ENCODE assay signal across 27 cellular contexts in genomic region chr4:55834086-55834795, GRCh38. TPM values are rescaled to one million over a fixed set of nuclear protein-coding genes. Genes with fewer than 3 reads are reported as not detected.
DNase-seq lines count a peak whose midpoint lies in the region; ATAC-seq, FAIRE-seq and TF ChIP-seq lines count a peak whose summit lies in the region.
"Had no signal": no experiment of that assay in that cellular context is flagged by ENCODE, and none has a peak within 500 bp of the region (broad histone marks: within the 10 kb centered on the region; RNA-seq: fewer than 3 reads in every experiment).

No MANE protein-coding gene starts in this region.

- no peak for TF ChIP-seq POLR2A in K562 (conservative IDR thresholded peaks at IDR 0.05)

- TF ChIP-seq RAD21 in K562 (CRISPR knock-in tag; conservative IDR thresholded peaks at IDR 0.05 in 1 of 2, IDR thresholded peaks at IDR 0.05 in 1 of 2) = no peak

- H3K79me2 ChIP-seq in GM23338 (replicated peaks; ENCODE audit: insufficient read depth) (no peaks in the 10 kb centered on the region), K562 (ENCODE audit: control insufficient read depth, insufficient read depth, low read length) (no peaks in the 10 kb centered on the region)

- no peak overlapping the region for H3K27ac ChIP-seq in GM23338 (ENCODE audit: low read depth)
- H3K27ac ChIP-seq in K562 (ENCODE audit: extremely low read depth, low read depth, low read length) = no peak overlapping the region
- H3K27ac ChIP-seq: SJCRH30 had no signal

- H3K36me3 Mint-ChIP-seq in GM23338 (ENCODE audit: low read depth) = 0 out of 3 replicates have a peak, but pooled peaks cover 6% of the 10 kb centered on the region
- H3K36me3 Mint-ChIP-seq in glutamatergic neuron (ENCODE audit: unreplicated experiment) = peaks cover 8% of the 10 kb centered on the region

- H3K27ac Mint-ChIP-seq in GM23338 = peak overlapping the region; percentile 86
- H3K27ac Mint-ChIP-seq in glutamatergic neuron (ENCODE audit: unreplicated experiment) = peak overlapping the region; percentile 76
- H3K27ac Mint-ChIP-seq: CD4-positive, alpha-beta T cell had no signal

- CTCF ChIA-PET in K562 (lab: Yijun Ruan, JAX; ENCODE audit: low intra/inter-chr PET ratio) = no interaction called here

- H3K4me3 Mint-ChIP-seq in GM23338 (no peak overlapping the region), glutamatergic neuron (ENCODE audit: unreplicated experiment) (no peak overlapping the region)
- H3K4me3 Mint-ChIP-seq: CD4-positive, alpha-beta T cell had no signal

- H3K9me3 Mint-ChIP-seq in GM23338 (peaks cover 10% of the 10 kb centered on the region), glutamatergic neuron (ENCODE audit: unreplicated experiment) (peaks cover 1% of the 10 kb centered on the region)

- FAIRE-seq in K562 (lab: Jason Lieb, UNC) = peak; percentile 35
- FAIRE-seq: GM12892, GM18507, H54, RCC 7860 had no signal

- no peaks in the 10 kb centered on the region for H3F3A ChIP-seq in GM23338 (replicated peaks; ENCODE audit: low read depth)

- WGBS in K562 (ENCODE audit: insufficient coverage, low coverage, missing lambda C conversion rate) = 86% methylated on average over 2 of the region's 3 CpGs

- no peak overlapping the region for H3K4me3 ChIP-seq in GM23338
- H3K4me3 ChIP-seq in K562 = no peak overlapping the region
- no peak overlapping the region for H3K4me3 ChIP-seq in BE2C (ENCODE audit: low read depth, low read length)
- H3K4me3 ChIP-seq: MG63, SJCRH30 had no signal

- no peak overlapping the region for H3K4me2 ChIP-seq in GM23338
- H3K4me2 ChIP-seq in K562 (ENCODE audit: insufficient read depth, low read length) = no peak overlapping the region

- in situ Hi-C loops in K562 (cut with MboI) = no loop called here

- H3K27me3 ChIP-seq in GM23338 (ENCODE audit: insufficient read depth) (no peaks in the 10 kb centered on the region), K562 (ENCODE audit: control insufficient read depth in 2 of 2, insufficient read depth in 2 of 2, low read length in 2 of 2) (no peaks in the 10 kb centered on the region), BE2C (no peaks in the 10 kb centered on the region)
- H3K27me3 ChIP-seq: MG63, SJCRH30 had no signal

- H3K4me1 Mint-ChIP-seq in GM23338 (peaks cover 2% of the 10 kb centered on the region; the same call in 1 of the 3 replicates), glutamatergic neuron (ENCODE audit: low read depth, unreplicated experiment) (peaks cover 4% of the 10 kb centered on the region)

- H3K27me3 Mint-ChIP-seq in GM23338 (ENCODE audit: insufficient read depth, low read depth, poor library complexity) (no peaks in the 10 kb centered on the region), glutamatergic neuron (ENCODE audit: unreplicated experiment) (no peaks in the 10 kb centered on the region)

- no peaks in the 10 kb centered on the region for H3K36me3 ChIP-seq in GM23338 (ENCODE audit: insufficient read depth)
- H3K36me3 ChIP-seq in K562 (ENCODE audit: control insufficient read depth, insufficient read depth, low read length) = no peaks in the 10 kb centered on the region
- H3K36me3 ChIP-seq in BE2C = no peaks in the 10 kb centered on the region
- H3K36me3 ChIP-seq: MG63, SJCRH30 had no signal

- H4K20me1 ChIP-seq in GM23338 (replicated peaks; ENCODE audit: insufficient read depth) (no peaks in the 10 kb centered on the region), K562 (replicated peaks; ENCODE audit: control insufficient read depth, insufficient read depth, low read length) (no peaks in the 10 kb centered on the region)

- no peaks in the 10 kb centered on the region; the same call in 1 of the 2 replicates for H3K9me2 ChIP-seq in GM23338 (ENCODE audit: insufficient read depth)

- intact Hi-C loops in K562 (cut with micrococcal nuclease) = no loop called here

- ATAC-seq in GM23338 = no peak
- peak; percentile 44; the same call in 2 of the 3 replicates for ATAC-seq in K562
- no peak for ATAC-seq in GM21717 (IDR thresholded peaks at IDR 0.05; ENCODE audit: unreplicated experiment)
- no peak for ATAC-seq in GM19023 (IDR thresholded peaks at IDR 0.05; ENCODE audit: unreplicated experiment)

- no peak overlapping the region for H3K9ac ChIP-seq in K562 (ENCODE audit: insufficient read depth in 1 of 2, low read depth in 2 of 2, low read length in 2 of 2)

- H3K9me3 ChIP-seq in K562 (replicated peaks; ENCODE audit: control insufficient read depth, insufficient read depth, low read depth, low read length) (no peaks in the 10 kb centered on the region; the same call in 1 of the 2 replicates), BE2C (no peaks in the 10 kb centered on the region)
- H3K9me3 ChIP-seq: Caco-2, MG63, SJCRH30 had no signal

- POLR2A ChIA-PET in K562 (lab: Yijun Ruan, JAX) = interaction anchor here (0.9 kb wide), 1 partner anchor 198 kb away, joined by 3 read pairs; the partner anchor contains the start of gene NMU

- no TSS peak for BruUV-seq in K562 (replicated peaks; lab: Mats Ljungman, UMichigan)

- no peak for DNase-seq in GM23338 (ENCODE audit: low spot score)
- peak; percentile 37 for DNase-seq in NCI-H2171 treated with DMSO at 0.1 percent for 48 hours (lab: John Stamatoyannopoulos, UW)
- no peak for DNase-seq in K562 (ENCODE audit: extremely low read depth in 1 of 4, low spot score in 3 of 4)
- DNase-seq in glutamatergic neuron = no peak
- no peak for DNase-seq in BE2C
- DNase-seq: Caco-2; CD4-positive, alpha-beta T cell; DMS153; Kasumi-1; MG63; NCI-H1048; NCI-H1417 treated with DMSO at 0.1 percent for 48 hours; NCI-H187; NCI-H345; NCI-H524; NCI-H82; SJCRH30 had no signal

- TF ChIP-seq CTCF in GM23338 (conservative IDR thresholded peaks at IDR 0.05; ENCODE audit: low read depth in 2 of 2) = no peak
- TF ChIP-seq CTCF in K562 (IDR thresholded peaks at IDR 0.05 in 2 of 3, conservative IDR thresholded peaks at IDR 0.05 in 1 of 3; ENCODE audit: insufficient read depth in 2 of 3, low read depth in 1 of 3, low read length in 3 of 3) = no peak
- no peak for TF ChIP-seq CTCF in glutamatergic neuron (IDR thresholded peaks at IDR 0.05; ENCODE audit: partially characterized antibody, unreplicated experiment)
- TF ChIP-seq CTCF in BE2C (IDR thresholded peaks at IDR 0.05; ENCODE audit: low read depth, low read length) = no peak

- H2AFZ ChIP-seq in GM23338 = peak overlapping the region; percentile 75; the same call in 1 of the 2 replicates
- no peak overlapping the region for H2AFZ ChIP-seq in K562 (ENCODE audit: low read depth, low read length)

- H3K4me1 ChIP-seq in GM23338 (ENCODE audit: insufficient read depth) (peaks cover 3% of the 10 kb centered on the region; the same call in 1 of the 2 replicates), K562 (replicated peaks in 1 of 2; ENCODE audit: control insufficient read depth in 2 of 2, insufficient read depth in 2 of 2, low read length in 2 of 2) (no peaks in the 10 kb centered on the region), BE2C (no peaks in the 10 kb centered on the region)
- H3K4me1 ChIP-seq: Caco-2, SJCRH30 had no signal

- H3K9me1 ChIP-seq in K562 (ENCODE audit: control insufficient read depth, insufficient read depth, low read length) = no peaks in the 10 kb centered on the region

- TF ChIP-seq EP300 in K562 (IDR thresholded peaks at IDR 0.05; ENCODE audit: low read length) = no peak

RNA-seq across cellular contexts. Expression of gene EXOC1L, which starts 14.7 kb away (rescaled TPM):
- not detected in 2 replicates for total RNA-seq in GM23338 (2014; rRNA removed; shearing (Covaris generic))
- polyA plus RNA-seq in GM23338 (2016; fragmentation: Nextera tagmentation; extraction: Ambion mirVana) = not detected in 2 replicates
- total RNA-seq in K562 (2011; cell fraction: chromatin; rRNA removed; ENCODE audit: low replicate concordance) = 0.72 TPM in 1 of 2 replicates, not detected in the other
- total RNA-seq in K562 (2011; cell fraction: nucleolus; rRNA removed) = not detected in 2 replicates
- total RNA-seq in K562 (2011; cell fraction: nucleoplasm; rRNA removed) = not detected in 2 replicates
- total RNA-seq in K562 (2014; rRNA removed) = 0.29 TPM in 1 of 2 replicates, not detected in the other
- 1.3 and 1.5 TPM in 2 replicates for total RNA-seq in K562 (2014; rRNA removed; fragmentation: Illumina TruSeq; extraction: Trizol)
- 0.26 and 0.47 TPM in 2 replicates for total RNA-seq in K562 (2015; rRNA removed; fragmentation: Illumina TruSeq; extraction: Trizol)
- total RNA-seq in K562 (2021) = 0.38 and 0.94 TPM in 2 replicates
- polyA plus RNA-seq in K562 (2011; rRNA removed) = 0.22 and 0.92 TPM in 2 replicates
- polyA plus RNA-seq in K562 (2011; cell fraction: cytosol; rRNA removed) = 0.18 TPM in 1 of 2 replicates, not detected in the other
- polyA plus RNA-seq in K562 (2011; cell fraction: nucleus; rRNA removed) = 0.30 and 0.35 TPM in 2 replicates
- polyA plus RNA-seq in K562 (2012) = 1.2 and 1.6 TPM in 2 replicates
- 0.68 and 0.91 TPM in 2 replicates for polyA plus RNA-seq in K562 (2014; fragmentation: Illumina TruSeq; extraction: Trizol)
- 1 to 10 TPM; 2.7 to 3.9 TPM for polyA plus RNA-seq in K562 (2014; fragmentation: Nextera tagmentation; extraction: Ambion mirVana)
- 1.1 TPM in 2 replicates for polyA plus RNA-seq in K562 (2014; rRNA removed)
- polyA minus RNA-seq in K562 (2011; rRNA and poly(A)+ RNA removed) = 0.45 and 0.95 TPM in 2 replicates
- not detected in 2 replicates for polyA minus RNA-seq in K562 (2011; cell fraction: cytosol; rRNA and poly(A)+ RNA removed)
- polyA minus RNA-seq in K562 (2011; cell fraction: nucleus; rRNA and poly(A)+ RNA removed) = not detected in 2 replicates
- total RNA-seq in glutamatergic neuron (ENCODE audit: unreplicated experiment) = 0.83 TPM
- polyA plus RNA-seq in BE2C (2012; ENCODE audit: insufficient read depth, insufficient read length, low read depth) = not detected
- total RNA-seq: A673; Caco-2; CD4-positive, alpha-beta T cell; G401; OCI-LY7; SJCRH30 had no signal
- polyA plus RNA-seq: BJ had no signal

RNA-seq across cellular contexts. Expression of gene EXOC1, which starts 19.2 kb away (rescaled TPM):
- total RNA-seq in GM23338 (2014; rRNA removed; shearing (Covaris generic)) = 22.2 and 30.3 TPM in 2 replicates
- polyA plus RNA-seq in GM23338 (2016; fragmentation: Nextera tagmentation; extraction: Ambion mirVana) (11.1 and 13.4 TPM in 2 replicates), K562 (2011; rRNA removed) (24.1 and 34.4 TPM in 2 replicates), K562 (2014; fragmentation: Illumina TruSeq; extraction: Trizol) (42.8 and 45.5 TPM in 2 replicates), K562 (2014; fragmentation: Nextera tagmentation; extraction: Ambion mirVana) (10 to 100 TPM; 16.0 to 19.5 TPM), K562 (2014; rRNA removed) (25.7 and 34.2 TPM in 2 replicates)
- 14.5 and 61.2 TPM in 2 replicates for total RNA-seq in K562 (2011; cell fraction: chromatin; rRNA removed; ENCODE audit: low replicate concordance)
- 5.3 and 9.7 TPM in 2 replicates for total RNA-seq in K562 (2011; cell fraction: nucleolus; rRNA removed)
- total RNA-seq in K562 (2011; cell fraction: nucleoplasm; rRNA removed) = 15.5 and 17.3 TPM in 2 replicates
- total RNA-seq in K562 (2014; rRNA removed) (20.8 and 24.3 TPM in 2 replicates), K562 (2014; rRNA removed; fragmentation: Illumina TruSeq; extraction: Trizol) (35.9 and 39.9 TPM in 2 replicates), K562 (2015; rRNA removed; fragmentation: Illumina TruSeq; extraction: Trizol) (38.6 and 40.1 TPM in 2 replicates), K562 (2021) (26.2 TPM in 2 replicates), glutamatergic neuron (ENCODE audit: unreplicated experiment) (102 TPM)
- 6.3 and 12.1 TPM in 2 replicates for polyA plus RNA-seq in K562 (2011; cell fraction: cytosol; rRNA removed)
- polyA plus RNA-seq in K562 (2011; cell fraction: nucleus; rRNA removed) = 41.1 and 53.7 TPM in 2 replicates
- polyA plus RNA-seq in K562 (2012) = 23.4 and 30.5 TPM in 2 replicates
- polyA minus RNA-seq in K562 (2011; rRNA and poly(A)+ RNA removed) = 44.5 and 53.7 TPM in 2 replicates
- polyA minus RNA-seq in K562 (2011; cell fraction: cytosol; rRNA and poly(A)+ RNA removed) = 10.1 and 12.6 TPM in 2 replicates
- 20.9 and 37.4 TPM in 2 replicates for polyA minus RNA-seq in K562 (2011; cell fraction: nucleus; rRNA and poly(A)+ RNA removed)
- polyA plus RNA-seq in BE2C (2012; ENCODE audit: insufficient read depth, insufficient read length, low read depth) = 12.8 TPM
